In genomic region chr1:21939650-21940374, GRCh38 we compare ENCODE assay signal across 8 cellular contexts. TPM values are rescaled to one million over a fixed set of nuclear protein-coding genes. Genes with fewer than 3 reads are reported as not detected.
DNase-seq lines count a peak whose midpoint lies in the region; ATAC-seq and TF ChIP-seq lines count a peak whose summit lies in the region.

No MANE protein-coding gene starts in this region.

- TF ChIP-seq CTCF in AG04449 (IDR thresholded peaks at IDR 0.05; ENCODE audit: insufficient read depth, low read length, missing control alignments) (peak; percentile 61), endothelial cell (IDR thresholded peaks at IDR 0.05; ENCODE audit: unreplicated experiment) (no peak)

- H3K4me2 ChIP-seq in skeletal muscle satellite cell (ENCODE audit: low read length), result peak overlapping the region; percentile 36

- peaks cover 10% of the 10 kb centered on the region for H3K36me3 Mint-ChIP-seq in endothelial cell (ENCODE audit: low read depth, unreplicated experiment)

- WGBS in right cardiac atrium, result 31% methylated on average over 9 of the region's 9 CpGs

- H3K27me3 ChIP-seq in right cardiac atrium (ENCODE audit: control insufficient read depth, insufficient read depth), result no peaks in the 10 kb centered on the region
- no peaks in the 10 kb centered on the region for H3K27me3 ChIP-seq in skeletal muscle satellite cell (ENCODE audit: control insufficient read depth, insufficient read depth, low read length)

- H3K27me3 Mint-ChIP-seq in endothelial cell (ENCODE audit: unreplicated experiment), result peaks cover 6% of the 10 kb centered on the region

- CTCF ChIA-PET in AG04449 (lab: Yijun Ruan, JAX), result interaction anchor here (0.9 to 3.8 kb wide), 23 partner anchors 8 to 114 kb away, joined by 3 to 29 read pairs (median 5); no protein-coding TSS in a partner anchor

- H3K36me3 ChIP-seq in skeletal muscle satellite cell (ENCODE audit: insufficient read depth, low read length), result no peaks in the 10 kb centered on the region

- intact Hi-C loops in right cardiac atrium (cut with DNase I), result loop anchor here in 3 of 4 donors (5.0 to 10.0 kb wide), 3 partner anchors 33 to 45 kb away; no protein-coding TSS in a partner anchor

- H3K4me1 ChIP-seq in right cardiac atrium (ENCODE audit: control insufficient read depth, insufficient read depth, low read length) (peaks cover 22% of the 10 kb centered on the region), skeletal muscle satellite cell (ENCODE audit: control insufficient read depth, insufficient read depth, low read length) (peaks cover 57% of the 10 kb centered on the region)

- H3K4me3 Mint-ChIP-seq in endothelial cell (ENCODE audit: unreplicated experiment), result no peak overlapping the region

- peak overlapping the region; percentile 55 for H3K9ac ChIP-seq in skeletal muscle satellite cell (ENCODE audit: low read depth, low read length)

- H3K4me3 ChIP-seq in AG04449 (ENCODE audit: low read depth, low read length) (no peak overlapping the region), right cardiac atrium (ENCODE audit: low read length) (no peak overlapping the region), skeletal muscle satellite cell (ENCODE audit: low read length) (no peak overlapping the region)

- H3K9me3 ChIP-seq in right cardiac atrium (ENCODE audit: control insufficient read depth, low read length), result no peaks in the 10 kb centered on the region
- H3K9me3 ChIP-seq in skeletal muscle satellite cell (replicated peaks; ENCODE audit: low read length), result no peaks in the 10 kb centered on the region

- peaks cover 67% of the 10 kb centered on the region for H3K4me1 Mint-ChIP-seq in endothelial cell (ENCODE audit: unreplicated experiment)

- H3K27ac Mint-ChIP-seq in endothelial cell (ENCODE audit: unreplicated experiment), result no peak overlapping the region

- ATAC-seq in right cardiac atrium, result peak; percentile 22 to 51
- no peak for ATAC-seq in GM21529 (IDR thresholded peaks at IDR 0.05; ENCODE audit: unreplicated experiment)

- DNase-seq in AG04449 (ENCODE audit: low read depth, low spot score) (peak; percentile 94), HuH-7 (ENCODE audit: low spot score) (peak; percentile 54), amniotic stem cell (lab: John Stamatoyannopoulos, UW) (peak; percentile 94), right cardiac atrium (peak; percentile 93 to 97 (median 94)), D341Med (ENCODE audit: low spot score) (no peak), endothelial cell (ENCODE audit: low spot score) (no peak)

- POLR2A ChIA-PET in AG04449 (lab: Yijun Ruan, JAX), result interaction anchor here (1.0 to 2.2 kb wide), 3 partner anchors 9 to 20 kb away, joined by 5 to 11 read pairs (median 6); no protein-coding TSS in a partner anchor

- no peaks in the 10 kb centered on the region for H3K9me3 Mint-ChIP-seq in endothelial cell (ENCODE audit: unreplicated experiment)

- H3K27ac ChIP-seq in right cardiac atrium (ENCODE audit: low read length), result peak overlapping the region; percentile 87

RNA-seq across cellular contexts. Expression of gene HSPG2, which starts 2.7 kb away (rescaled TPM):
- total RNA-seq in right cardiac atrium, result 100 to 1,000 TPM; 320 to 659 (median 492) TPM
- 257 TPM for polyA plus RNA-seq in right cardiac atrium
- total RNA-seq in skeletal muscle satellite cell (2012; rRNA removed), result 149 and 214 TPM in 2 replicates
- 1,732 TPM for total RNA-seq in endothelial cell (ENCODE audit: unreplicated experiment)

RNA-seq across cellular contexts. Expression of gene CELA3B, which starts 37.0 kb away (rescaled TPM):
- total RNA-seq in right cardiac atrium, result under 1 TPM in 1 of 4 donors, not detected in 3; 0.53 TPM
- polyA plus RNA-seq in right cardiac atrium, result 0.09 TPM
- total RNA-seq in skeletal muscle satellite cell (2012; rRNA removed), result not detected in 2 replicates
- total RNA-seq in endothelial cell (ENCODE audit: unreplicated experiment), result not detected

Comparison
In these comparisons a context has a peak if more than half of its experiments do, and no peak if none do; other contexts are left out.
1. DNase-seq: peak in AG04449 (single experiment), HuH-7 (single experiment), amniotic stem cell (single experiment) and right cardiac atrium (3 of 3); none in D341Med (single experiment) and endothelial cell (single experiment).